In genomic region chr19:50003810-50004419, GRCh38 we compare ENCODE assay signal across 9 cellular contexts. TPM values are rescaled to one million over a fixed set of nuclear protein-coding genes. Genes with fewer than 3 reads are reported as not detected.
DNase-seq lines count a peak whose midpoint lies in the region; ATAC-seq and TF ChIP-seq lines count a peak whose summit lies in the region.
"Had no signal": no experiment of that assay in that cellular context is flagged by ENCODE, and none has a peak within 500 bp of the region (broad histone marks: within the 10 kb centered on the region; RNA-seq: fewer than 3 reads in every experiment).

No MANE protein-coding gene starts in this region.

- peak overlapping the region; percentile 5 for H3K4me3 Mint-ChIP-seq in activated CD4-positive, alpha-beta T cell treated with anti-CD3 and anti-CD28 coated beads for 36 hours
- no peak overlapping the region for H3K4me3 Mint-ChIP-seq in glutamatergic neuron (ENCODE audit: unreplicated experiment)

- no peak overlapping the region for H3K27ac Mint-ChIP-seq in activated CD4-positive, alpha-beta T cell treated with anti-CD3 and anti-CD28 coated beads for 36 hours
- no peak overlapping the region for H3K27ac Mint-ChIP-seq in glutamatergic neuron (ENCODE audit: unreplicated experiment)

- H3K36me3 ChIP-seq in PC-9 (ENCODE audit: low read depth): peaks cover 33% of the 10 kb centered on the region
- H3K36me3 ChIP-seq in breast epithelium: peaks cover 8% of the 10 kb centered on the region

- TF ChIP-seq POLR2A in breast epithelium (IDR thresholded peaks at IDR 0.05): no peak

- peaks cover 25% of the 10 kb centered on the region for H3K4me1 Mint-ChIP-seq in activated CD4-positive, alpha-beta T cell treated with anti-CD3 and anti-CD28 coated beads for 36 hours
- no peaks in the 10 kb centered on the region for H3K4me1 Mint-ChIP-seq in glutamatergic neuron (ENCODE audit: low read depth, unreplicated experiment)

- H3K4me3 ChIP-seq in PC-9: peak overlapping the region; percentile 31; the same call in 1 of the 2 replicates
- H3K4me3 ChIP-seq in breast epithelium: no peak overlapping the region

- H3K36me3 Mint-ChIP-seq in activated CD4-positive, alpha-beta T cell treated with anti-CD3 and anti-CD28 coated beads for 36 hours (ENCODE audit: low read depth): peaks cover 54% of the 10 kb centered on the region
- H3K36me3 Mint-ChIP-seq in glutamatergic neuron (ENCODE audit: unreplicated experiment): no peaks in the 10 kb centered on the region

- no TSS peak for BruUV-seq in PC-9 (replicated peaks; lab: Mats Ljungman, UMichigan)

- H3F3A ChIP-seq in PC-9 (ENCODE audit: insufficient read depth, low read depth): peaks cover 11% of the 10 kb centered on the region

- peak overlapping the region; percentile 40; the same call in 1 of the 2 replicates for H2AFZ ChIP-seq in PC-9
- H2AFZ ChIP-seq: parathyroid adenoma had no signal

- H3K27ac ChIP-seq in PC-9 (peak overlapping the region; percentile 87), breast epithelium (peak overlapping the region; percentile 46 to 52)
- H3K27ac ChIP-seq: parathyroid adenoma had no signal

- peaks cover 13% of the 10 kb centered on the region for H4K20me1 ChIP-seq in PC-9 (ENCODE audit: insufficient read depth)

- peak; percentile 84 for ATAC-seq in activated CD4-positive, alpha-beta T cell treated with anti-CD3 and anti-CD28 coated beads for 36 hours
- ATAC-seq in HG03280 (IDR thresholded peaks at IDR 0.05; ENCODE audit: unreplicated experiment): no peak

- H3K9me3 Mint-ChIP-seq in activated CD4-positive, alpha-beta T cell treated with anti-CD3 and anti-CD28 coated beads for 36 hours (ENCODE audit: low read depth): no peaks in the 10 kb centered on the region
- peaks cover 4% of the 10 kb centered on the region for H3K9me3 Mint-ChIP-seq in glutamatergic neuron (ENCODE audit: unreplicated experiment)

- H3K27me3 ChIP-seq in PC-9 (ENCODE audit: insufficient read depth, low read depth) (no peaks in the 10 kb centered on the region), breast epithelium (no peaks in the 10 kb centered on the region)

- no peaks in the 10 kb centered on the region for H3K9me2 ChIP-seq in PC-9 (ENCODE audit: insufficient read depth)

- TF ChIP-seq CTCF in PC-9 (conservative IDR thresholded peaks at IDR 0.05) (no peak), breast epithelium (IDR thresholded peaks at IDR 0.05) (no peak), glutamatergic neuron (IDR thresholded peaks at IDR 0.05; ENCODE audit: partially characterized antibody, unreplicated experiment) (no peak)

- peak; percentile 56 for DNase-seq in activated CD4-positive, alpha-beta T cell treated with anti-CD3 and anti-CD28 coated beads for 36 hours
- no peak for DNase-seq in activated CD4-positive, alpha-beta T cell treated with anti-CD3 and anti-CD28 coated beads for 1 hour
- peak; percentile 79 to 93 for DNase-seq in PC-9
- DNase-seq in breast epithelium (ENCODE audit: low spot score in 2 of 2): peak in 1 of 2 donors; percentile 19
- DNase-seq in myocyte (ENCODE audit: low read depth): peak; percentile 97
- no peak for DNase-seq in glutamatergic neuron
- no peak for DNase-seq in DMS114 treated with DMSO at 0.1 percent for 48 hours (lab: John Stamatoyannopoulos, UW; ENCODE audit: unreplicated experiment)

- peaks cover 24% of the 10 kb centered on the region for H3K4me1 ChIP-seq in PC-9 (replicated peaks; ENCODE audit: insufficient read depth)
- no peaks in the 10 kb centered on the region for H3K4me1 ChIP-seq in breast epithelium
- H3K4me1 ChIP-seq: parathyroid adenoma had no signal

- POLR2A ChIA-PET in activated CD4-positive, alpha-beta T cell treated with anti-CD3 and anti-CD28 coated beads for 36 hours (lab: Charles Lee): interaction anchor here (0.6 to 0.7 kb wide), 2 partner anchors 11 to 52 kb away, joined by 3 to 4 read pairs; no protein-coding TSS in a partner anchor
- POLR2A ChIA-PET in PC-9 (lab: Charles Lee; ENCODE audit: unreplicated experiment): interaction anchor here (0.6 to 0.8 kb wide), 5 partner anchors 14 to 1283 kb away, joined by 3 to 14 read pairs (median 5); no protein-coding TSS in a partner anchor

- peak overlapping the region; percentile 63 for H3K4me2 ChIP-seq in PC-9

- H3K79me2 ChIP-seq in PC-9 (ENCODE audit: low read depth): no peaks in the 10 kb centered on the region

- CTCF ChIA-PET in activated CD4-positive, alpha-beta T cell treated with anti-CD3 and anti-CD28 coated beads for 36 hours (lab: Charles Lee): interaction anchor here (0.7 to 0.8 kb wide), 3 partner anchors 21 to 1810 kb away, joined by 3 read pairs; partner anchors contain the start of gene VRK3
- CTCF ChIA-PET in PC-9 (lab: Charles Lee): no interaction called here

- H3K27me3 Mint-ChIP-seq in activated CD4-positive, alpha-beta T cell treated with anti-CD3 and anti-CD28 coated beads for 36 hours: no peaks in the 10 kb centered on the region
- peaks cover 6% of the 10 kb centered on the region for H3K27me3 Mint-ChIP-seq in glutamatergic neuron (ENCODE audit: unreplicated experiment)

- intact Hi-C loops in activated CD4-positive, alpha-beta T cell treated with anti-CD3 and anti-CD28 coated beads for 36 hours (cut with DNase I, micrococcal nuclease): no loop called here
- intact Hi-C loops in PC-9 (cut with micrococcal nuclease; ENCODE audit: unreplicated experiment) (loop anchor here (1.0 kb wide), 2 partner anchors 17 to 21 kb away; partner anchors contain the start of gene VRK3), breast epithelium (cut with DNase I; ENCODE audit: low total_unique reads) (no loop called here)

- H3K9me3 ChIP-seq in PC-9 (ENCODE audit: insufficient read depth, low read depth) (no peaks in the 10 kb centered on the region), breast epithelium (no peaks in the 10 kb centered on the region)

RNA-seq across cellular contexts. Expression of gene VRK3, which starts 21.3 kb away (rescaled TPM):
- 10 to 100 TPM; 52.4 to 61.2 TPM for total RNA-seq in activated CD4-positive, alpha-beta T cell treated with anti-CD3 and anti-CD28 coated beads for 36 hours
- total RNA-seq in PC-9 (2021) (53.3 and 62.5 TPM in 2 replicates), breast epithelium (10 to 100 TPM; 24.2 to 42.0 (median 40.3) TPM), myocyte (14.7 and 19.0 TPM in 2 replicates), glutamatergic neuron (ENCODE audit: unreplicated experiment) (44.5 TPM)
- 21.9 TPM for polyA plus RNA-seq in myocyte (2012)

RNA-seq across cellular contexts. Expression of gene ZNF473, which starts 21.9 kb away (rescaled TPM):
- total RNA-seq in activated CD4-positive, alpha-beta T cell treated with anti-CD3 and anti-CD28 coated beads for 36 hours: 10 to 100 TPM; 10.9 to 12.5 TPM
- total RNA-seq in PC-9 (2021) (13.9 and 14.0 TPM in 2 replicates), breast epithelium (10 to 100 TPM in 2 of 3 donors, 1 to 10 TPM in 1; 7.8 to 15.5 (median 12.1) TPM), myocyte (8.9 and 9.7 TPM in 2 replicates), glutamatergic neuron (ENCODE audit: unreplicated experiment) (13.4 TPM)
- polyA plus RNA-seq in myocyte (2012): 5.7 TPM

RNA-seq across cellular contexts. Expression of gene SIGLEC11, which starts 42.9 kb away (rescaled TPM):
- total RNA-seq in activated CD4-positive, alpha-beta T cell treated with anti-CD3 and anti-CD28 coated beads for 36 hours: not detected
- not detected in 2 replicates for total RNA-seq in PC-9 (2021)
- 1 to 10 TPM in 1 of 3 donors, under 1 TPM in 2; 0.59 to 2.2 (median 0.66) TPM for total RNA-seq in breast epithelium
- total RNA-seq in myocyte: not detected in 2 replicates
- not detected for polyA plus RNA-seq in myocyte (2012)
- not detected for total RNA-seq in glutamatergic neuron (ENCODE audit: unreplicated experiment)

Comparison
In these comparisons a context has a peak if more than half of its experiments do, and no peak if none do; other contexts are left out.
1. DNase-seq: peak in activated CD4-positive, alpha-beta T cell treated with anti-CD3 and anti-CD28 coated beads for 36 hours (single experiment), PC-9 (2 of 2) and myocyte (single experiment); none in activated CD4-positive, alpha-beta T cell treated with anti-CD3 and anti-CD28 coated beads for 1 hour (single experiment), glutamatergic neuron (single experiment) and DMS114 treated with DMSO at 0.1 percent for 48 hours (single experiment).